Comparison of ENCODE assay signal across 1 cellular context in the genomic region with DNA sequence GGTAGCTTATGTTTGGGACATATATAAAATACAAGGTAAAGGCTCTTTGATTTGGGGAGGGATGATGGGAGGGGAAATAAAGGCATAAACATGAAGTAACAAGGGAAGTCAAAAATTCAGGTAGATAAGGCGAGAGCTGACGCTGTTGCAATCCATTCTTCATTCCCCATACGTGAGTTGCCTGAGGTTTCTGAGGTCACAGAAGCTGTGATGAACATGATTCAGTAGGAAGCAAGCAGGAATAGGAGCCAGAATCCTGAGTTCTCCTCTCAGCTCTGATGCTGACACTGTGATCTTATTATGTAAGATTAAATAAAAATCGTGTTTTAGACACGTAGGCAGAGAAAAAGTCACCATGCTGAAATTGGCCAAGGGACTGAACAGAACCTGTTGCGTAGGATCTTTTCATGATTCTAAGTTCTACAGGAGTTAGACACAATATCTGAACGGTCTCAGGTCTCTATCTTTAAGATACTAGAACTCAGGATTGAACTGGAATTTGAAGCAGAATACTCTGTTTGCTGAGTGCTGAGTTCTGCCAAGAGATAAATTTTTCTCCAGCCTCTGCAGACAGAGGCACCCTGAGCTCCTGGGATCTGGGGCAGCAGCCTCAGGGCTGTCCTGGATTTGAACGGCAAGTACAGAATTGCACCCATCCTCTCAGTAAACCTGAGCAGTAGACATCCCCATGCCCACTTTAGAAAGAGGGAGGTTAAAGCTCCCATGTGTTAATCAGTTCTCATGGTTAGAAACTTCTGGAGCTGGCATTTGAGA.
TF ChIP-seq lines count a peak whose summit lies in the region.

No MANE protein-coding gene starts in this region.

TF ChIP-seq in K562, 482 proteins besides CTCF, POLR2A, EP300 and RAD21:
- TF ChIP-seq DPF2 (IDR thresholded peaks at IDR 0.05), result no peak
- TF ChIP-seq CEBPG (CRISPR knock-in tag; IDR thresholded peaks at IDR 0.05), result no peak
- 0 out of 4 replicates have a peak, but pooled peaks of 1 of the 2 experiments have one; percentile 17 for TF ChIP-seq CEBPG (tag; conservative IDR thresholded peaks at IDR 0.05 in 1 of 2, IDR thresholded peaks at IDR 0.05 in 1 of 2)
- TF ChIP-seq ZEB2 (IDR thresholded peaks at IDR 0.05), result 0 out of 2 replicates have a peak, but pooled peaks have one; percentile 40
- no peak for TF ChIP-seq ZNF121 (CRISPR knock-in tag; conservative IDR thresholded peaks at IDR 0.05)
- TF ChIP-seq PHF20 (IDR thresholded peaks at IDR 0.05; ENCODE audit: partially characterized antibody), result no peak
- TF ChIP-seq, protein P1, sequence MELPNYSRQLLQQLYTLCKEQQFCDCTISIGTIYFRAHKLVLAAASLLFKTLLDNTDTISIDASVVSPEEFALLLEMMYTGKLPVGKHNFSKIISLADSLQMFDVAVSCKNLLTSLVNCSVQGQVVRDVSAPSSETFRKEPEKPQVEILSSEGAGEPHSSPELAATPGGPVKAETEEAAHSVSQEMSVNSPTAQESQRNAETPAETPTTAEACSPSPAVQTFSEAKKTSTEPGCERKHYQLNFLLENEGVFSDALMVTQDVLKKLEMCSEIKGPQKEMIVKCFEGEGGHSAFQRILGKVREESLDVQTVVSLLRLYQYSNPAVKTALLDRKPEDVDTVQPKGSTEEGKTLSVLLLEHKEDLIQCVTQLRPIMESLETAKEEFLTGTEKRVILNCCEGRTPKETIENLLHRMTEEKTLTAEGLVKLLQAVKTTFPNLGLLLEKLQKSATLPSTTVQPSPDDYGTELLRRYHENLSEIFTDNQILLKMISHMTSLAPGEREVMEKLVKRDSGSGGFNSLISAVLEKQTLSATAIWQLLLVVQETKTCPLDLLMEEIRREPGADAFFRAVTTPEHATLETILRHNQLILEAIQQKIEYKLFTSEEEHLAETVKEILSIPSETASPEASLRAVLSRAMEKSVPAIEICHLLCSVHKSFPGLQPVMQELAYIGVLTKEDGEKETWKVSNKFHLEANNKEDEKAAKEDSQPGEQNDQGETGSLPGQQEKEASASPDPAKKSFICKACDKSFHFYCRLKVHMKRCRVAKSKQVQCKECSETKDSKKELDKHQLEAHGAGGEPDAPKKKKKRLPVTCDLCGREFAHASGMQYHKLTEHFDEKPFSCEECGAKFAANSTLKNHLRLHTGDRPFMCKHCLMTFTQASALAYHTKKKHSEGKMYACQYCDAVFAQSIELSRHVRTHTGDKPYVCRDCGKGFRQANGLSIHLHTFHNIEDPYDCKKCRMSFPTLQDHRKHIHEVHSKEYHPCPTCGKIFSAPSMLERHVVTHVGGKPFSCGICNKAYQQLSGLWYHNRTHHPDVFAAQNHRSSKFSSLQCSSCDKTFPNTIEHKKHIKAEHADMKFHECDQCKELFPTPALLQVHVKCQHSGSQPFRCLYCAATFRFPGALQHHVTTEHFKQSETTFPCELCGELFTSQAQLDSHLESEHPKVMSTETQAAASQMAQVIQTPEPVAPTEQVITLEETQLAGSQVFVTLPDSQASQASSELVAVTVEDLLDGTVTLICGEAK (IDR thresholded peaks at IDR 0.05), result no peak
- TF ChIP-seq, protein P1 (CRISPR knock-in tag; IDR thresholded peaks at IDR 0.05), result no peak
- TF ChIP-seq TCF7L2 (IDR thresholded peaks at IDR 0.05; ENCODE audit: low read depth, low read length), result no peak
- no peak for TF ChIP-seq ZNF253 (CRISPR knock-in tag; conservative IDR thresholded peaks at IDR 0.05)
- TF ChIP-seq, protein P2, sequence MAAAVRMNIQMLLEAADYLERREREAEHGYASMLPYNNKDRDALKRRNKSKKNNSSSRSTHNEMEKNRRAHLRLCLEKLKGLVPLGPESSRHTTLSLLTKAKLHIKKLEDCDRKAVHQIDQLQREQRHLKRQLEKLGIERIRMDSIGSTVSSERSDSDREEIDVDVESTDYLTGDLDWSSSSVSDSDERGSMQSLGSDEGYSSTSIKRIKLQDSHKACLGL (CRISPR knock-in tag; IDR thresholded peaks at IDR 0.05; ENCODE audit: borderline replicate concordance, poor library complexity, severe bottlenecking), result no peak
- TF ChIP-seq, protein P3, sequence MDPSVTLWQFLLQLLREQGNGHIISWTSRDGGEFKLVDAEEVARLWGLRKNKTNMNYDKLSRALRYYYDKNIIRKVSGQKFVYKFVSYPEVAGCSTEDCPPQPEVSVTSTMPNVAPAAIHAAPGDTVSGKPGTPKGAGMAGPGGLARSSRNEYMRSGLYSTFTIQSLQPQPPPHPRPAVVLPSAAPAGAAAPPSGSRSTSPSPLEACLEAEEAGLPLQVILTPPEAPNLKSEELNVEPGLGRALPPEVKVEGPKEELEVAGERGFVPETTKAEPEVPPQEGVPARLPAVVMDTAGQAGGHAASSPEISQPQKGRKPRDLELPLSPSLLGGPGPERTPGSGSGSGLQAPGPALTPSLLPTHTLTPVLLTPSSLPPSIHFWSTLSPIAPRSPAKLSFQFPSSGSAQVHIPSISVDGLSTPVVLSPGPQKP (CRISPR knock-in tag; IDR thresholded peaks at IDR 0.05), result no peak
- TF ChIP-seq, protein P4, sequence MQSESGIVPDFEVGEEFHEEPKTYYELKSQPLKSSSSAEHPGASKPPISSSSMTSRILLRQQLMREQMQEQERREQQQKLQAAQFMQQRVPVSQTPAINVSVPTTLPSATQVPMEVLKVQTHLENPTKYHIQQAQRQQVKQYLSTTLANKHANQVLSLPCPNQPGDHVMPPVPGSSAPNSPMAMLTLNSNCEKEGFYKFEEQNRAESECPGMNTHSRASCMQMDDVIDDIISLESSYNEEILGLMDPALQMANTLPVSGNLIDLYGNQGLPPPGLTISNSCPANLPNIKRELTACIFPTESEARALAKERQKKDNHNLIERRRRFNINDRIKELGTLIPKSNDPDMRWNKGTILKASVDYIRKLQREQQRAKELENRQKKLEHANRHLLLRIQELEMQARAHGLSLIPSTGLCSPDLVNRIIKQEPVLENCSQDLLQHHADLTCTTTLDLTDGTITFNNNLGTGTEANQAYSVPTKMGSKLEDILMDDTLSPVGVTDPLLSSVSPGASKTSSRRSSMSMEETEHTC (IDR thresholded peaks at IDR 0.05), result no peak
- no peak for TF ChIP-seq NR1H2 (CRISPR knock-in tag; IDR thresholded peaks at IDR 0.05)
- no peak for TF ChIP-seq ZNF77 (CRISPR knock-in tag; IDR thresholded peaks at IDR 0.05)
- TF ChIP-seq ZNF217 (CRISPR knock-in tag; IDR thresholded peaks at IDR 0.05), result no peak
- TF ChIP-seq, protein P5, sequence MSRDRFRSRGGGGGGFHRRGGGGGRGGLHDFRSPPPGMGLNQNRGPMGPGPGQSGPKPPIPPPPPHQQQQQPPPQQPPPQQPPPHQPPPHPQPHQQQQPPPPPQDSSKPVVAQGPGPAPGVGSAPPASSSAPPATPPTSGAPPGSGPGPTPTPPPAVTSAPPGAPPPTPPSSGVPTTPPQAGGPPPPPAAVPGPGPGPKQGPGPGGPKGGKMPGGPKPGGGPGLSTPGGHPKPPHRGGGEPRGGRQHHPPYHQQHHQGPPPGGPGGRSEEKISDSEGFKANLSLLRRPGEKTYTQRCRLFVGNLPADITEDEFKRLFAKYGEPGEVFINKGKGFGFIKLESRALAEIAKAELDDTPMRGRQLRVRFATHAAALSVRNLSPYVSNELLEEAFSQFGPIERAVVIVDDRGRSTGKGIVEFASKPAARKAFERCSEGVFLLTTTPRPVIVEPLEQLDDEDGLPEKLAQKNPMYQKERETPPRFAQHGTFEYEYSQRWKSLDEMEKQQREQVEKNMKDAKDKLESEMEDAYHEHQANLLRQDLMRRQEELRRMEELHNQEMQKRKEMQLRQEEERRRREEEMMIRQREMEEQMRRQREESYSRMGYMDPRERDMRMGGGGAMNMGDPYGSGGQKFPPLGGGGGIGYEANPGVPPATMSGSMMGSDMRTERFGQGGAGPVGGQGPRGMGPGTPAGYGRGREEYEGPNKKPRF (IDR thresholded peaks at IDR 0.05; ENCODE audit: low read depth, low read length), result no peak
- peak; percentile 23; the same call in 1 of the 2 replicates for TF ChIP-seq CEBPB (tag; IDR thresholded peaks at IDR 0.05)
- TF ChIP-seq, protein P6, sequence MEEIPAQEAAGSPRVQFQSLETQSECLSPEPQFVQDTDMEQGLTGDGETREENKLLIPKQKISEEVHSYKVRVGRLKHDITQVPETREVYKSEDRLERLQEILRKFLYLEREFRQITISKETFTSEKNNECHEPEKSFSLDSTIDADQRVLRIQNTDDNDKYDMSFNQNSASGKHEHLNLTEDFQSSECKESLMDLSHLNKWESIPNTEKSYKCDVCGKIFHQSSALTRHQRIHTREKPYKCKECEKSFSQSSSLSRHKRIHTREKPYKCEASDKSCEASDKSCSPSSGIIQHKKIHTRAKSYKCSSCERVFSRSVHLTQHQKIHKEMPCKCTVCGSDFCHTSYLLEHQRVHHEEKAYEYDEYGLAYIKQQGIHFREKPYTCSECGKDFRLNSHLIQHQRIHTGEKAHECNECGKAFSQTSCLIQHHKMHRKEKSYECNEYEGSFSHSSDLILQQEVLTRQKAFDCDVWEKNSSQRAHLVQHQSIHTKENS (CRISPR knock-in tag; IDR thresholded peaks at IDR 0.05), result no peak
- TF ChIP-seq, protein P7, sequence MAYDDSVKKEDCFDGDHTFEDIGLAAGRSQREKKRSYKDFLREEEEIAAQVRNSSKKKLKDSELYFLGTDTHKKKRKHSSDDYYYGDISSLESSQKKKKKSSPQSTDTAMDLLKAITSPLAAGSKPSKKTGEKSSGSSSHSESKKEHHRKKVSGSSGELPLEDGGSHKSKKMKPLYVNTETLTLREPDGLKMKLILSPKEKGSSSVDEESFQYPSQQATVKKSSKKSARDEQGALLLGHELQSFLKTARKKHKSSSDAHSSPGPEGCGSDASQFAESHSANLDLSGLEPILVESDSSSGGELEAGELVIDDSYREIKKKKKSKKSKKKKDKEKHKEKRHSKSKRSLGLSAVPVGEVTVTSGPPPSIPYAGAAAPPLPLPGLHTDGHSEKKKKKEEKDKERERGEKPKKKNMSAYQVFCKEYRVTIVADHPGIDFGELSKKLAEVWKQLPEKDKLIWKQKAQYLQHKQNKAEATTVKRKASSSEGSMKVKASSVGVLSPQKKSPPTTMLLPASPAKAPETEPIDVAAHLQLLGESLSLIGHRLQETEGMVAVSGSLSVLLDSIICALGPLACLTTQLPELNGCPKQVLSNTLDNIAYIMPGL (CRISPR knock-in tag; IDR thresholded peaks at IDR 0.05), result no peak
- TF ChIP-seq ATF7 (IDR thresholded peaks at IDR 0.05), result no peak
